In the genomic region with DNA sequence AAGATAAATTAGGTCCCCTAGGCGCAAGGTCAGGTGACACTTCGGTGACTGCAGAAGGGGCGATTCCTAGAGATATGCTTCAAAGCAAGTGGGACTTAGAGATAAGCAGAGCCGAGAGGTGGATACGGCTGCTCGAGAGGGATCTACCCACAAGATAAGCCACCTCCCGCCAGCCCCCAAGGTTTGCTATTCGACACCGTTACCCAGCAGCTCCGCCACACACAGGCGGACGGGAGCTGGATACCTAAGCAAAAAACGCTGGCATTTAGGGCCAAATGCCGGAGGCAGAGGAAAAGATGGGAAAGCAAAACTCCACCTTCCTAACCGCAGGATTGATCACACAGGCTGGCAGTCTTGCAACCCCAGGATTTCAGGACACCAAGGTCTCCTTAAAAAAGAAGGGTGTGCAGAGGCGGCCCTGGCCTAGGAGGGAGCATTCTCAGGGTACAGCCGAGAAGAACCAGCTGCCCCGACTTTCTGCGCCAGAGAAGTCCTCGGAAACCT, we compare ENCODE assay signal across 2 cellular contexts.
TF ChIP-seq lines count a peak whose summit lies in the region.

No MANE protein-coding gene starts in this region.

TF ChIP-seq in GM12878, 131 proteins besides CTCF, POLR2A, EP300 and RAD21 (continues in another document):
- TF ChIP-seq, protein P1, sequence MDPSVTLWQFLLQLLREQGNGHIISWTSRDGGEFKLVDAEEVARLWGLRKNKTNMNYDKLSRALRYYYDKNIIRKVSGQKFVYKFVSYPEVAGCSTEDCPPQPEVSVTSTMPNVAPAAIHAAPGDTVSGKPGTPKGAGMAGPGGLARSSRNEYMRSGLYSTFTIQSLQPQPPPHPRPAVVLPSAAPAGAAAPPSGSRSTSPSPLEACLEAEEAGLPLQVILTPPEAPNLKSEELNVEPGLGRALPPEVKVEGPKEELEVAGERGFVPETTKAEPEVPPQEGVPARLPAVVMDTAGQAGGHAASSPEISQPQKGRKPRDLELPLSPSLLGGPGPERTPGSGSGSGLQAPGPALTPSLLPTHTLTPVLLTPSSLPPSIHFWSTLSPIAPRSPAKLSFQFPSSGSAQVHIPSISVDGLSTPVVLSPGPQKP (IDR thresholded peaks at IDR 0.05; ENCODE audit: low read depth, low read length): no peak
- TF ChIP-seq EED (IDR thresholded peaks at IDR 0.05; ENCODE audit: low read depth): no peak
- TF ChIP-seq SRF (IDR thresholded peaks at IDR 0.05; ENCODE audit: low read depth in 2 of 2, low read length in 2 of 2): 0 out of 4 replicates have a peak, but pooled peaks of 1 of the 2 experiments have one; percentile 2
- TF ChIP-seq PAX8 (IDR thresholded peaks at IDR 0.05): no peak
- TF ChIP-seq WRNIP1 (IDR thresholded peaks at IDR 0.05; ENCODE audit: borderline replicate concordance, low read depth, low read length): 0 out of 2 replicates have a peak, but pooled peaks have one; percentile 77
- TF ChIP-seq BCL11A (IDR thresholded peaks at IDR 0.05; ENCODE audit: low read depth, low read length): no peak
- TF ChIP-seq KLF5 (IDR thresholded peaks at IDR 0.05; ENCODE audit: partially characterized antibody): no peak
- TF ChIP-seq SMAD1 (IDR thresholded peaks at IDR 0.05; ENCODE audit: low read depth, partially characterized antibody): peak; percentile 21
- TF ChIP-seq CHD4 (IDR thresholded peaks at IDR 0.05): no peak
- peak; percentile 14; the same call in 1 of the 2 replicates for TF ChIP-seq CBFB (IDR thresholded peaks at IDR 0.05; ENCODE audit: low read depth)
- TF ChIP-seq E2F8 (IDR thresholded peaks at IDR 0.05; ENCODE audit: low read depth, partially characterized antibody): no peak
- TF ChIP-seq SIX5 (IDR thresholded peaks at IDR 0.05; ENCODE audit: low read depth, low read length, severe bottlenecking): no peak
- peak; percentile 80 for TF ChIP-seq POLR2AphosphoS5 (IDR thresholded peaks at IDR 0.05; ENCODE audit: low read length)
- TF ChIP-seq TAF1 (IDR thresholded peaks at IDR 0.05; ENCODE audit: borderline replicate concordance, low read depth, low read length): peak; percentile 31; the same call in 1 of the 2 replicates
- no peak for TF ChIP-seq SP1 (IDR thresholded peaks at IDR 0.05; ENCODE audit: low read depth, low read length)
- peak; percentile 53 for TF ChIP-seq RUNX3 (IDR thresholded peaks at IDR 0.05; ENCODE audit: low read length)
- TF ChIP-seq BHLHE40 (IDR thresholded peaks at IDR 0.05; ENCODE audit: borderline replicate concordance in 1 of 2, low read depth in 2 of 2, low read length in 1 of 2): no peak
- TF ChIP-seq PML (IDR thresholded peaks at IDR 0.05; ENCODE audit: low read length): no peak
- TF ChIP-seq MTA3 (IDR thresholded peaks at IDR 0.05; ENCODE audit: borderline replicate concordance, low read length): 0 out of 2 replicates have a peak, but pooled peaks have one; percentile 65
- TF ChIP-seq HDGF (IDR thresholded peaks at IDR 0.05): peak; percentile 40; the same call in 1 of the 2 replicates
- no peak for TF ChIP-seq SREBF1 (IDR thresholded peaks at IDR 0.05; ENCODE audit: low read length)
- TF ChIP-seq RAD51 (IDR thresholded peaks at IDR 0.05): 0 out of 2 replicates have a peak, but pooled peaks have one; percentile 6
- TF ChIP-seq, protein P2, sequence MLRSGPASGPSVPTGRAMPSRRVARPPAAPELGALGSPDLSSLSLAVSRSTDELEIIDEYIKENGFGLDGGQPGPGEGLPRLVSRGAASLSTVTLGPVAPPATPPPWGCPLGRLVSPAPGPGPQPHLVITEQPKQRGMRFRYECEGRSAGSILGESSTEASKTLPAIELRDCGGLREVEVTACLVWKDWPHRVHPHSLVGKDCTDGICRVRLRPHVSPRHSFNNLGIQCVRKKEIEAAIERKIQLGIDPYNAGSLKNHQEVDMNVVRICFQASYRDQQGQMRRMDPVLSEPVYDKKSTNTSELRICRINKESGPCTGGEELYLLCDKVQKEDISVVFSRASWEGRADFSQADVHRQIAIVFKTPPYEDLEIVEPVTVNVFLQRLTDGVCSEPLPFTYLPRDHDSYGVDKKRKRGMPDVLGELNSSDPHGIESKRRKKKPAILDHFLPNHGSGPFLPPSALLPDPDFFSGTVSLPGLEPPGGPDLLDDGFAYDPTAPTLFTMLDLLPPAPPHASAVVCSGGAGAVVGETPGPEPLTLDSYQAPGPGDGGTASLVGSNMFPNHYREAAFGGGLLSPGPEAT (IDR thresholded peaks at IDR 0.05; ENCODE audit: low read depth): 0 out of 2 replicates have a peak, but pooled peaks have one; percentile 31
- TF ChIP-seq, protein P3, sequence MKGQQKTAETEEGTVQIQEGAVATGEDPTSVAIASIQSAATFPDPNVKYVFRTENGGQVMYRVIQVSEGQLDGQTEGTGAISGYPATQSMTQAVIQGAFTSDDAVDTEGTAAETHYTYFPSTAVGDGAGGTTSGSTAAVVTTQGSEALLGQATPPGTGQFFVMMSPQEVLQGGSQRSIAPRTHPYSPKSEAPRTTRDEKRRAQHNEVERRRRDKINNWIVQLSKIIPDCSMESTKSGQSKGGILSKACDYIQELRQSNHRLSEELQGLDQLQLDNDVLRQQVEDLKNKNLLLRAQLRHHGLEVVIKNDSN (IDR thresholded peaks at IDR 0.05; ENCODE audit: borderline replicate concordance, extremely low read length, insufficient read depth, low read depth, low read length): no peak
- TF ChIP-seq NFXL1 (IDR thresholded peaks at IDR 0.05; ENCODE audit: borderline replicate concordance): no peak
- peak; percentile 30; the same call in 1 of the 2 replicates for TF ChIP-seq CHD1 (IDR thresholded peaks at IDR 0.05; ENCODE audit: low read depth, low read length)

TF ChIP-seq in HepG2, 621 proteins besides CTCF, POLR2A, EP300 and RAD21 (continues in another document):
- no peak for TF ChIP-seq ZFP36L2 (CRISPR knock-in tag; IDR thresholded peaks at IDR 0.05)
- TF ChIP-seq POLR2G (IDR thresholded peaks at IDR 0.05; ENCODE audit: low read depth, low read length): peak; percentile 61
- TF ChIP-seq MEIS1 (CRISPR knock-in tag; IDR thresholded peaks at IDR 0.05; ENCODE audit: borderline replicate concordance): no peak
- no peak for TF ChIP-seq ZNF569 (CRISPR knock-in tag; IDR thresholded peaks at IDR 0.05; ENCODE audit: borderline replicate concordance)
- no peak for TF ChIP-seq HNRNPUL1 (IDR thresholded peaks at IDR 0.05; ENCODE audit: low read depth, low read length)
- no peak for TF ChIP-seq HDAC2 (CRISPR knock-in tag; IDR thresholded peaks at IDR 0.05)
- TF ChIP-seq ZNF512 (CRISPR knock-in tag; IDR thresholded peaks at IDR 0.05): no peak
- TF ChIP-seq KLF15 (CRISPR knock-in tag; IDR thresholded peaks at IDR 0.05; ENCODE audit: borderline replicate concordance): no peak
- TF ChIP-seq KMT2B (CRISPR knock-in tag; IDR thresholded peaks at IDR 0.05): no peak
- TF ChIP-seq TP53 (CRISPR knock-in tag; conservative IDR thresholded peaks at IDR 0.05): no peak
- TF ChIP-seq ELF1 (CRISPR knock-in tag; IDR thresholded peaks at IDR 0.05): no peak
- TF ChIP-seq CHCHD3 (CRISPR knock-in tag; IDR thresholded peaks at IDR 0.05): no peak
- TF ChIP-seq, protein P4, sequence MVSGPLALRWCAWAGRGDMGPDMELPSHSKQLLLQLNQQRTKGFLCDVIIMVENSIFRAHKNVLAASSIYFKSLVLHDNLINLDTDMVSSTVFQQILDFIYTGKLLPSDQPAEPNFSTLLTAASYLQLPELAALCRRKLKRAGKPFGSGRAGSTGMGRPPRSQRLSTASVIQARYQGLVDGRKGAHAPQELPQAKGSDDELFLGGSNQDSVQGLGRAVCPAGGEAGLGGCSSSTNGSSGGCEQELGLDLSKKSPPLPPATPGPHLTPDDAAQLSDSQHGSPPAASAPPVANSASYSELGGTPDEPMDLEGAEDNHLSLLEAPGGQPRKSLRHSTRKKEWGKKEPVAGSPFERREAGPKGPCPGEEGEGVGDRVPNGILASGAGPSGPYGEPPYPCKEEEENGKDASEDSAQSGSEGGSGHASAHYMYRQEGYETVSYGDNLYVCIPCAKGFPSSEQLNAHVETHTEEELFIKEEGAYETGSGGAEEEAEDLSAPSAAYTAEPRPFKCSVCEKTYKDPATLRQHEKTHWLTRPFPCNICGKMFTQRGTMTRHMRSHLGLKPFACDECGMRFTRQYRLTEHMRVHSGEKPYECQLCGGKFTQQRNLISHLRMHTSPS (CRISPR knock-in tag; IDR thresholded peaks at IDR 0.05; ENCODE audit: low read depth): no peak
- TF ChIP-seq HMG20B (CRISPR knock-in tag; conservative IDR thresholded peaks at IDR 0.05): no peak
- TF ChIP-seq, protein P5, sequence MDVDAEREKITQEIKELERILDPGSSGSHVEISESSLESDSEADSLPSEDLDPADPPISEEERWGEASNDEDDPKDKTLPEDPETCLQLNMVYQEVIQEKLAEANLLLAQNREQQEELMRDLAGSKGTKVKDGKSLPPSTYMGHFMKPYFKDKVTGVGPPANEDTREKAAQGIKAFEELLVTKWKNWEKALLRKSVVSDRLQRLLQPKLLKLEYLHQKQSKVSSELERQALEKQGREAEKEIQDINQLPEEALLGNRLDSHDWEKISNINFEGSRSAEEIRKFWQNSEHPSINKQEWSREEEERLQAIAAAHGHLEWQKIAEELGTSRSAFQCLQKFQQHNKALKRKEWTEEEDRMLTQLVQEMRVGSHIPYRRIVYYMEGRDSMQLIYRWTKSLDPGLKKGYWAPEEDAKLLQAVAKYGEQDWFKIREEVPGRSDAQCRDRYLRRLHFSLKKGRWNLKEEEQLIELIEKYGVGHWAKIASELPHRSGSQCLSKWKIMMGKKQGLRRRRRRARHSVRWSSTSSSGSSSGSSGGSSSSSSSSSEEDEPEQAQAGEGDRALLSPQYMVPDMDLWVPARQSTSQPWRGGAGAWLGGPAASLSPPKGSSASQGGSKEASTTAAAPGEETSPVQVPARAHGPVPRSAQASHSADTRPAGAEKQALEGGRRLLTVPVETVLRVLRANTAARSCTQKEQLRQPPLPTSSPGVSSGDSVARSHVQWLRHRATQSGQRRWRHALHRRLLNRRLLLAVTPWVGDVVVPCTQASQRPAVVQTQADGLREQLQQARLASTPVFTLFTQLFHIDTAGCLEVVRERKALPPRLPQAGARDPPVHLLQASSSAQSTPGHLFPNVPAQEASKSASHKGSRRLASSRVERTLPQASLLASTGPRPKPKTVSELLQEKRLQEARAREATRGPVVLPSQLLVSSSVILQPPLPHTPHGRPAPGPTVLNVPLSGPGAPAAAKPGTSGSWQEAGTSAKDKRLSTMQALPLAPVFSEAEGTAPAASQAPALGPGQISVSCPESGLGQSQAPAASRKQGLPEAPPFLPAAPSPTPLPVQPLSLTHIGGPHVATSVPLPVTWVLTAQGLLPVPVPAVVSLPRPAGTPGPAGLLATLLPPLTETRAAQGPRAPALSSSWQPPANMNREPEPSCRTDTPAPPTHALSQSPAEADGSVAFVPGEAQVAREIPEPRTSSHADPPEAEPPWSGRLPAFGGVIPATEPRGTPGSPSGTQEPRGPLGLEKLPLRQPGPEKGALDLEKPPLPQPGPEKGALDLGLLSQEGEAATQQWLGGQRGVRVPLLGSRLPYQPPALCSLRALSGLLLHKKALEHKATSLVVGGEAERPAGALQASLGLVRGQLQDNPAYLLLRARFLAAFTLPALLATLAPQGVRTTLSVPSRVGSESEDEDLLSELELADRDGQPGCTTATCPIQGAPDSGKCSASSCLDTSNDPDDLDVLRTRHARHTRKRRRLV (CRISPR knock-in tag; IDR thresholded peaks at IDR 0.05): 0 out of 2 replicates have a peak, but pooled peaks have one; percentile 35
- TF ChIP-seq ONECUT2 (CRISPR knock-in tag; IDR thresholded peaks at IDR 0.05): no peak
- TF ChIP-seq, protein P6, sequence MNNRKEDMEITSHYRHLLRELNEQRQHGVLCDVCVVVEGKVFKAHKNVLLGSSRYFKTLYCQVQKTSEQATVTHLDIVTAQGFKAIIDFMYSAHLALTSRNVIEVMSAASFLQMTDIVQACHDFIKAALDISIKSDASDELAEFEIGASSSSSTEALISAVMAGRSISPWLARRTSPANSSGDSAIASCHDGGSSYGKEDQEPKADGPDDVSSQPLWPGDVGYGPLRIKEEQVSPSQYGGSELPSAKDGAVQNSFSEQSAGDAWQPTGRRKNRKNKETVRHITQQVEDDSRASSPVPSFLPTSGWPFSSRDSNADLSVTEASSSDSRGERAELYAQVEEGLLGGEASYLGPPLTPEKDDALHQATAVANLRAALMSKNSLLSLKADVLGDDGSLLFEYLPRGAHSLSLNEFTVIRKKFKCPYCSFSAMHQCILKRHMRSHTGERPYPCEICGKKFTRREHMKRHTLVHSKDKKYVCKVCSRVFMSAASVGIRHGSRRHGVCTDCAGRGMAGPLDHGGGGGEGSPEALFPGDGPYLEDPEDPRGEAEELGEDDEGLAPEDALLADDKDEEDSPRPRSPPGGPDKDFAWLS (CRISPR knock-in tag; IDR thresholded peaks at IDR 0.05; ENCODE audit: borderline replicate concordance): no peak
- no peak for TF ChIP-seq MTA3 (CRISPR knock-in tag; IDR thresholded peaks at IDR 0.05)
- no peak for TF ChIP-seq MLLT10 (CRISPR knock-in tag; IDR thresholded peaks at IDR 0.05)
- no peak for TF ChIP-seq MYC (CRISPR knock-in tag; IDR thresholded peaks at IDR 0.05; ENCODE audit: borderline replicate concordance)
- TF ChIP-seq ZNF703 (CRISPR knock-in tag; IDR thresholded peaks at IDR 0.05; ENCODE audit: borderline replicate concordance): no peak
- no peak; the same call in 1 of the 2 replicates for TF ChIP-seq KDM2A (CRISPR knock-in tag; IDR thresholded peaks at IDR 0.05; ENCODE audit: borderline replicate concordance, low read depth)
- TF ChIP-seq RBM39 (IDR thresholded peaks at IDR 0.05; ENCODE audit: low read depth, low read length, poor library complexity, severe bottlenecking): no peak
- no peak for TF ChIP-seq ISX (CRISPR knock-in tag; conservative IDR thresholded peaks at IDR 0.05)
- TF ChIP-seq SMARCE1 (IDR thresholded peaks at IDR 0.05; ENCODE audit: borderline replicate concordance): no peak
- no peak for TF ChIP-seq TMF1 (CRISPR knock-in tag; IDR thresholded peaks at IDR 0.05; ENCODE audit: low read depth)
- TF ChIP-seq THAP8 (CRISPR knock-in tag; IDR thresholded peaks at IDR 0.05; ENCODE audit: borderline replicate concordance): no peak
- TF ChIP-seq, protein P7, sequence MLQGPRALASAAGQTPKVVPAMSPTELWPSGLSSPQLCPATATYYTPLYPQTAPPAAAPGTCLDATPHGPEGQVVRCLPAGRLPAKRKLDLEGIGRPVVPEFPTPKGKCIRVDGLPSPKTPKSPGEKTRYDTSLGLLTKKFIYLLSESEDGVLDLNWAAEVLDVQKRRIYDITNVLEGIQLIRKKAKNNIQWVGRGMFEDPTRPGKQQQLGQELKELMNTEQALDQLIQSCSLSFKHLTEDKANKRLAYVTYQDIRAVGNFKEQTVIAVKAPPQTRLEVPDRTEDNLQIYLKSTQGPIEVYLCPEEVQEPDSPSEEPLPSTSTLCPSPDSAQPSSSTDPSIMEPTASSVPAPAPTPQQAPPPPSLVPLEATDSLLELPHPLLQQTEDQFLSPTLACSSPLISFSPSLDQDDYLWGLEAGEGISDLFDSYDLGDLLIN (CRISPR knock-in tag; IDR thresholded peaks at IDR 0.05; ENCODE audit: borderline replicate concordance): no peak
